22 cellular contexts compared by ENCODE assay signal in the genomic region with DNA sequence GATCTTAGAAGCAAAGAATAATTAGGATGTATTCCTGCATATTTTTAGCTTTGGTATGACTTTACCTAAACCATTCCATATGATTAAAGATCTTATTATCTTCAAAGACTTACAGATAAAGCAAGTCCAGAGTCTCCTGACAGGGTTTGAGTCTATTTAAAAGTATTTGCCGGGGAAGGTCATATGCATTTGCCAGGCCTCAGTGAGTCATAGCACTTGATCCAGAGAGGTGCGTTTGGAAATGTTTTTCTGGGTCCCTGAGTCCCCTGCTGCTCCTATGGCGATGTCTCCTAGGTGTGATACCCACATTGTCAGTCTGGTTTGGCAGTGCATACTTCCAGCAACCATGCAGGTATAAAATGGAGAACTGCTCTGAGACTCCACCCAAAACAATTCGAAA.
A peak's percentile ranks its signal among the peaks of the same experiment; 100 is the strongest.
DNase-seq lines count a peak whose midpoint lies in the region; ATAC-seq and TF ChIP-seq lines count a peak whose summit lies in the region.
"Had no signal": no experiment of that assay in that cellular context is flagged by ENCODE, and none has a peak within 500 bp of the region (broad histone marks: within the 10 kb centered on the region; RNA-seq: fewer than 3 reads in every experiment).

No MANE protein-coding gene starts in this region.

- DNase-seq in left cardiac atrium (no peak), cardiac septum (ENCODE audit: low spot score) (no peak), astrocyte of the spinal cord (ENCODE audit: low read depth, low spot score) (peak; percentile 43), iris pigment epithelial cell (ENCODE audit: low read depth) (peak; percentile 62), AG08396 (ENCODE audit: low spot score) (no peak), tibial artery (no peak)
- no peak for DNase-seq in activated naive CD4-positive, alpha-beta T cell treated with anti-CD3 and anti-CD28 coated beads, Interleukin-2, amount 50 U/mL, for 72 hours (ENCODE audit: low spot score in 2 of 2)
- DNase-seq: activated CD4-positive, alpha-beta T cell treated with anti-CD3 and anti-CD28 coated beads, Interleukin-2, amount 10 ng/mL, durations not matched to agents 7 days and 5 days; activated CD8-positive, alpha-beta memory T cell treated with anti-CD3 and anti-CD28 coated beads, Interleukin-2, amount 50 U/mL, for 48 hours; Calu3; effector memory CD4-positive, alpha-beta T cell; glutamatergic neuron; NCI-H1417 treated with DMSO at 0.1 percent for 48 hours; NCI-H774; substantia nigra; T-helper 17 cell; uterus had no signal

- H3K27ac Mint-ChIP-seq in activated naive CD4-positive, alpha-beta T cell treated with anti-CD3 and anti-CD28 coated beads, Interleukin-2, amount 50 U/mL, for 72 hours = no peak overlapping the region
- H3K27ac Mint-ChIP-seq: activated CD4-positive, alpha-beta T cell treated with anti-CD3 and anti-CD28 coated beads, Interleukin-2, amount 10 ng/mL, durations not matched to agents 7 days and 5 days; T-helper 17 cell had no signal

- H3K4me1 ChIP-seq in tibial artery = peaks cover 0 to 41% (median 0%) of the 10 kb centered on the region in 4 donors
- H3K4me1 ChIP-seq: A549; BLaER1 treated with 17β-estradiol and CSF1 and Interleukin-3, amounts not matched to agents 10 nM and 100 nM; uterus had no signal

- H3K4me3 ChIP-seq in astrocyte of the spinal cord (ENCODE audit: low read depth, low read length) (no peak overlapping the region), tibial artery (no peak overlapping the region)
- H3K4me3 ChIP-seq: A549; BLaER1 treated with 17β-estradiol and CSF1 and Interleukin-3, amounts not matched to agents 10 nM and 100 nM; esophagus muscularis mucosa; uterus had no signal

- peak; percentile 44 to 63 for ATAC-seq in left cardiac atrium
- ATAC-seq in HG02798 (IDR thresholded peaks at IDR 0.05; ENCODE audit: poor library complexity, unreplicated experiment) = no peak
- ATAC-seq in activated naive CD4-positive, alpha-beta T cell treated with anti-CD3 and anti-CD28 coated beads, Interleukin-2, amount 50 U/mL, for 72 hours = no peak
- ATAC-seq: A549, T-helper 17 cell had no signal

- H3K36me3 ChIP-seq in tibial artery = no peaks in the 10 kb centered on the region
- H3K36me3 ChIP-seq: BLaER1 treated with 17β-estradiol and CSF1 and Interleukin-3, amounts not matched to agents 10 nM and 100 nM; esophagus muscularis mucosa; neutrophil; uterus had no signal

- no peaks in the 10 kb centered on the region for H3K27me3 ChIP-seq in tibial artery
- H3K27me3 ChIP-seq: BLaER1 treated with 17β-estradiol and CSF1 and Interleukin-3, amounts not matched to agents 10 nM and 100 nM; esophagus muscularis mucosa; neutrophil; uterus had no signal

- no peaks in the 10 kb centered on the region for H3K36me3 Mint-ChIP-seq in activated naive CD4-positive, alpha-beta T cell treated with anti-CD3 and anti-CD28 coated beads, Interleukin-2, amount 50 U/mL, for 72 hours

- no peak overlapping the region for H3K27ac ChIP-seq in tibial artery
- H3K27ac ChIP-seq: A549; BLaER1 treated with 17β-estradiol and CSF1 and Interleukin-3, amounts not matched to agents 10 nM and 100 nM; esophagus muscularis mucosa; neutrophil; uterus had no signal

- intact Hi-C loops in left cardiac atrium (cut with DNase I) (no loop called here), cardiac septum (cut with DNase I) (no loop called here), tibial artery (cut with DNase I; ENCODE audit: low total_unique reads) (no loop called here)

- in situ Hi-C loops in astrocyte of the spinal cord (cut with HindIII; ENCODE audit: low sequenced_read_pairs) = no loop called here

- no peaks in the 10 kb centered on the region for H3K9me3 ChIP-seq in tibial artery
- H3K9me3 ChIP-seq: A549, esophagus muscularis mucosa, neutrophil, uterus had no signal

- TF ChIP-seq CTCF in astrocyte of the spinal cord (IDR thresholded peaks at IDR 0.05; ENCODE audit: low read depth, low read length) = no peak
- TF ChIP-seq CTCF in tibial artery (IDR thresholded peaks at IDR 0.05) = no peak

- peaks cover 3 to 4% of the 10 kb centered on the region in 2 donors for H3K9me3 Mint-ChIP-seq in activated naive CD4-positive, alpha-beta T cell treated with anti-CD3 and anti-CD28 coated beads, Interleukin-2, amount 50 U/mL, for 72 hours
- H3K9me3 Mint-ChIP-seq: activated CD4-positive, alpha-beta T cell treated with anti-CD3 and anti-CD28 coated beads, Interleukin-2, amount 10 ng/mL, durations not matched to agents 7 days and 5 days had no signal

Comparison
In these comparisons a context has a peak if more than half of its experiments do, and no peak if none do; other contexts are left out.
1. ATAC-seq: peak in left cardiac atrium (2 of 2); none in HG02798 (single experiment) and activated naive CD4-positive, alpha-beta T cell treated with anti-CD3 and anti-CD28 coated beads, Interleukin-2, amount 50 U/mL, for 72 hours (0 of 2).
2. DNase-seq: peak in astrocyte of the spinal cord (single experiment) and iris pigment epithelial cell (single experiment); none in left cardiac atrium (single experiment), cardiac septum (single experiment), AG08396 (single experiment), activated naive CD4-positive, alpha-beta T cell treated with anti-CD3 and anti-CD28 coated beads, Interleukin-2, amount 50 U/mL, for 72 hours (0 of 2) and tibial artery (0 of 2).